ENCODE assay signal across 26 cellular contexts in genomic region chr10:126528320-126528835, GRCh38.
"Had no signal": no experiment of that assay in that cellular context is flagged by ENCODE, and none has a peak within 500 bp of the region (broad histone marks: within the 10 kb centered on the region; RNA-seq: fewer than 3 reads in every experiment).

No MANE protein-coding gene starts in this region.

- H3K9ac ChIP-seq: SK-N-SH had no signal

- H3K4me3 Mint-ChIP-seq: activated CD4-positive, alpha-beta memory T cell treated with anti-CD3 and anti-CD28 coated beads, Interleukin-2, amount 10 ng/mL, durations not matched to agents 7 days and 5 days; activated CD4-positive, alpha-beta T cell treated with anti-CD3 and anti-CD28 coated beads for 36 hours; activated naive CD8-positive, alpha-beta T cell treated with anti-CD3 and anti-CD28 coated beads, Interleukin-2, amount 10 ng/mL, durations not matched to agents 7 days and 5 days; activated T-cell treated with anti-CD3 and anti-CD28 coated beads, Interleukin-2, amount 50 U/mL, for 72 hours had no signal

- H3K4me3 ChIP-seq: adrenal gland, K562, Peyer's patch, SJCRH30 had no signal

- H3K27ac Mint-ChIP-seq: activated CD4-positive, alpha-beta memory T cell treated with anti-CD3 and anti-CD28 coated beads, Interleukin-2, amount 10 ng/mL, durations not matched to agents 7 days and 5 days; activated CD4-positive, alpha-beta T cell treated with anti-CD3 and anti-CD28 coated beads for 36 hours; activated naive CD8-positive, alpha-beta T cell treated with anti-CD3 and anti-CD28 coated beads, Interleukin-2, amount 10 ng/mL, durations not matched to agents 7 days and 5 days; activated T-cell treated with anti-CD3 and anti-CD28 coated beads, Interleukin-2, amount 50 U/mL, for 72 hours; activated T-helper 2 cell treated with anti-CD3 and anti-CD28 coated beads, Interferon-gamma antibody, Interleukin-2, Interleukin-4, amounts not matched to agents 10 μg/mL and 5 μg/mL and 100 μg/mL, durations not matched to agents 14 hours and 24 hours and 36 hours had no signal

- H3K27me3 ChIP-seq: Peyer's patch, SJCRH30 had no signal

- H3K4me1 Mint-ChIP-seq: activated CD4-positive, alpha-beta memory T cell treated with anti-CD3 and anti-CD28 coated beads, Interleukin-2, amount 10 ng/mL, durations not matched to agents 7 days and 5 days; activated CD4-positive, alpha-beta T cell treated with anti-CD3 and anti-CD28 coated beads for 36 hours; activated naive CD8-positive, alpha-beta T cell treated with anti-CD3 and anti-CD28 coated beads, Interleukin-2, amount 10 ng/mL, durations not matched to agents 7 days and 5 days had no signal

- FAIRE-seq: K562 had no signal

- H3K9me3 Mint-ChIP-seq: activated naive CD8-positive, alpha-beta T cell treated with anti-CD3 and anti-CD28 coated beads, Interleukin-2, amount 10 ng/mL, durations not matched to agents 7 days and 5 days; activated T-helper 2 cell treated with anti-CD3 and anti-CD28 coated beads, Interferon-gamma antibody, Interleukin-2, Interleukin-4, amounts not matched to agents 10 μg/mL and 5 μg/mL and 100 μg/mL, durations not matched to agents 14 hours and 24 hours and 36 hours had no signal

- H3K36me3 ChIP-seq: adrenal gland, Peyer's patch, SJCRH30, WERI-Rb-1 had no signal

- H3K36me3 Mint-ChIP-seq: activated naive CD8-positive, alpha-beta T cell treated with anti-CD3 and anti-CD28 coated beads, Interleukin-2, amount 10 ng/mL, durations not matched to agents 7 days and 5 days had no signal

- H3K9me3 ChIP-seq: adrenal gland, Peyer's patch, SJCRH30, SK-N-SH had no signal

- H3K27ac ChIP-seq: adrenal gland, Peyer's patch, RWPE1, SJCRH30, WERI-Rb-1 had no signal

- H3K27me3 Mint-ChIP-seq: activated CD4-positive, alpha-beta memory T cell treated with anti-CD3 and anti-CD28 coated beads, Interleukin-2, amount 10 ng/mL, durations not matched to agents 7 days and 5 days; activated CD4-positive, alpha-beta T cell treated with anti-CD3 and anti-CD28 coated beads for 36 hours had no signal

- H3K4me1 ChIP-seq: adrenal gland, Peyer's patch, SJCRH30 had no signal

- ATAC-seq: activated CD4-positive, alpha-beta T cell treated with anti-CD3 and anti-CD28 coated beads for 36 hours; activated T-cell treated with anti-CD3 and anti-CD28 coated beads, Interleukin-2, amount 50 U/mL, for 72 hours; K562 had no signal

- H3K4me2 ChIP-seq: SK-N-SH had no signal

- DNase-seq: activated CD4-positive, alpha-beta memory T cell treated with anti-CD3 and anti-CD28 coated beads, Interleukin-2, amount 10 ng/mL, durations not matched to agents 7 days and 5 days; activated CD4-positive, alpha-beta T cell treated with anti-CD3 and anti-CD28 coated beads for 36 hours; activated CD4-positive, alpha-beta T cell treated with anti-CD3 and anti-CD28 coated beads, Interleukin-2, amount 50 U/mL, for 1 hour; activated CD8-positive, alpha-beta memory T cell treated with anti-CD3 and anti-CD28 coated beads, Interleukin-2, amount 50 U/mL, for 4 hours; activated naive CD4-positive, alpha-beta T cell treated with anti-CD3 and anti-CD28 coated beads, Interleukin-2, amount 50 U/mL, for 16 hours; activated naive CD8-positive, alpha-beta T cell treated with anti-CD3 and anti-CD28 coated beads, Interleukin-2, amount 10 ng/mL, durations not matched to agents 7 days and 5 days; activated T-cell treated with anti-CD3 and anti-CD28 coated beads, Interleukin-2, amount 50 U/mL, for 72 hours; adrenal gland; aorta; Karpas-422; NCI-H1092; NCI-H1417; NCI-H1930; NCI-H2171; NCI-H345; NCI-H510A; NCI-H526 treated with DMSO at 0.1 percent for 48 hours; Peyer's patch; Right ventricle myocardium superior; SJCRH30; SK-N-SH; T-helper 1 cell; WERI-Rb-1 had no signal
